14 cellular contexts compared by ENCODE assay signal in genomic region chr14:22474730-22475351, GRCh38.
DNase-seq lines count a peak whose midpoint lies in the region; ATAC-seq, FAIRE-seq and TF ChIP-seq lines count a peak whose summit lies in the region.
"Had no signal": no experiment of that assay in that cellular context is flagged by ENCODE, and none has a peak within 500 bp of the region (broad histone marks: within the 10 kb centered on the region; RNA-seq: fewer than 3 reads in every experiment).

No MANE protein-coding gene starts in this region.

- H3K36me3 ChIP-seq in Loucy (ENCODE audit: insufficient read depth, low read length), result peaks cover 15% of the 10 kb centered on the region
- no peaks in the 10 kb centered on the region for H3K36me3 ChIP-seq in GM12878 (ENCODE audit: control insufficient read depth in 2 of 2, insufficient read depth in 2 of 2, low read length in 1 of 2)
- no peaks in the 10 kb centered on the region for H3K36me3 ChIP-seq in naive thymus-derived CD4-positive, alpha-beta T cell (ENCODE audit: control insufficient read depth in 2 of 3, insufficient read depth in 3 of 3, low read length in 3 of 3)
- H3K36me3 ChIP-seq: heart right ventricle, left ventricle myocardium inferior had no signal

- POLR2A ChIA-PET in activated CD4-positive, alpha-beta memory T cell treated with anti-CD3 and anti-CD28 coated beads for 36 hours (lab: Charles Lee), result no interaction called here
- POLR2A ChIA-PET in activated CD4-positive, alpha-beta memory T cell treated with anti-CD3 and anti-CD28 coated beads, Interleukin-2, amount 10 ng/mL, durations not matched to agents 7 days and 5 days (lab: Charles Lee), result no interaction called here
- POLR2A ChIA-PET in GM12878 (lab: Charles Lee), result interaction anchor here (0.6 to 33.2 kb wide), 5 partner anchors 26 to 92 kb away, joined by 3 to 875 read pairs (median 7); no protein-coding TSS in a partner anchor
- POLR2A ChIA-PET in naive thymus-derived CD4-positive, alpha-beta T cell (lab: Charles Lee), result no interaction called here

- 43% methylated on average over 4 of the region's 4 CpGs for WGBS in GM12878 (ENCODE audit: insufficient coverage, insufficient replicate concordance, low lambda C conversion rate, missing lambda C conversion rate)

- CTCF ChIA-PET in activated CD4-positive, alpha-beta memory T cell treated with anti-CD3 and anti-CD28 coated beads for 36 hours (lab: Charles Lee), result no interaction called here
- CTCF ChIA-PET in activated CD4-positive, alpha-beta memory T cell treated with anti-CD3 and anti-CD28 coated beads, Interleukin-2, amount 10 ng/mL, durations not matched to agents 7 days and 5 days (lab: Charles Lee), result no interaction called here
- CTCF ChIA-PET in GM12878 (lab: Yijun Ruan, JAX), result interaction anchor here (0.8 to 14.5 kb wide), 17 partner anchors 10 to 178 kb away, joined by 3 to 411 read pairs (median 9); no protein-coding TSS in a partner anchor
- CTCF ChIA-PET in naive thymus-derived CD4-positive, alpha-beta T cell (lab: Charles Lee), result no interaction called here

- H2AFZ ChIP-seq in Loucy (ENCODE audit: low read length) (no peak overlapping the region), GM12878 (ENCODE audit: control insufficient read depth, low read depth, low read length) (peak overlapping the region; percentile 2; the same call in 1 of the 2 replicates)

- H3K27ac Mint-ChIP-seq in activated CD4-positive, alpha-beta memory T cell treated with anti-CD3 and anti-CD28 coated beads for 36 hours, result peak overlapping the region; percentile 18
- no peak overlapping the region for H3K27ac Mint-ChIP-seq in activated CD4-positive, alpha-beta memory T cell treated with anti-CD3 and anti-CD28 coated beads, Interleukin-2, amount 10 ng/mL, durations not matched to agents 7 days and 5 days
- peak overlapping the region in 2 of 9 donors; percentile 9 to 40 for H3K27ac Mint-ChIP-seq in naive thymus-derived CD4-positive, alpha-beta T cell

- no TSS peak for BruUV-seq in GM12878 (replicated peaks; lab: Mats Ljungman, UMichigan)

- in situ Hi-C loops in GM12878 (cut with MboI), result loop anchor here (5.0 kb wide), 2 partner anchors 83 to 158 kb away; no protein-coding TSS in a partner anchor

- H3K9me3 Mint-ChIP-seq in activated CD4-positive, alpha-beta memory T cell treated with anti-CD3 and anti-CD28 coated beads for 36 hours, result no peaks in the 10 kb centered on the region
- no peaks in the 10 kb centered on the region for H3K9me3 Mint-ChIP-seq in activated CD4-positive, alpha-beta memory T cell treated with anti-CD3 and anti-CD28 coated beads, Interleukin-2, amount 10 ng/mL, durations not matched to agents 7 days and 5 days
- H3K9me3 Mint-ChIP-seq in naive thymus-derived CD4-positive, alpha-beta T cell, result no peaks in the 10 kb centered on the region

- TF ChIP-seq EP300 in GM12878 (IDR thresholded peaks at IDR 0.05; ENCODE audit: borderline replicate concordance in 1 of 2, control insufficient read depth in 1 of 2, low read depth in 2 of 2, low read length in 2 of 2), result no peak

- H3K4me3 ChIP-seq in Loucy (ENCODE audit: low read length, poor library complexity, severe bottlenecking), result peak overlapping the region; percentile 77
- no peak overlapping the region for H3K4me3 ChIP-seq in GM12878
- H3K4me3 ChIP-seq in naive thymus-derived CD4-positive, alpha-beta T cell (ENCODE audit: low read length), result no peak overlapping the region
- H3K4me3 ChIP-seq: heart right ventricle, left ventricle myocardium inferior had no signal

- H4K20me1 ChIP-seq in Loucy (ENCODE audit: insufficient read depth, low read length, poor library complexity, severe bottlenecking) (no peaks in the 10 kb centered on the region), GM12878 (ENCODE audit: control insufficient read depth, insufficient read depth) (no peaks in the 10 kb centered on the region)

- H3K27me3 ChIP-seq in Loucy (ENCODE audit: insufficient read depth, low read length, poor library complexity, severe bottlenecking) (no peaks in the 10 kb centered on the region), GM12878 (replicated peaks in 1 of 2; ENCODE audit: control insufficient read depth in 2 of 2, insufficient read depth in 2 of 2, low read length in 1 of 2) (no peaks in the 10 kb centered on the region)
- no peaks in the 10 kb centered on the region for H3K27me3 ChIP-seq in naive thymus-derived CD4-positive, alpha-beta T cell (ENCODE audit: control insufficient read depth in 2 of 2, insufficient read depth in 2 of 2, low read length in 2 of 2)
- H3K27me3 ChIP-seq: heart right ventricle had no signal

- H3K79me2 ChIP-seq in Loucy (ENCODE audit: insufficient read depth, low read length) (peaks cover 87% of the 10 kb centered on the region), GM12878 (ENCODE audit: control insufficient read depth, insufficient read depth, low read length) (peaks cover 18% of the 10 kb centered on the region)

- TF ChIP-seq RAD21 in GM12878 (IDR thresholded peaks at IDR 0.05; ENCODE audit: insufficient read depth, low read depth, low read length), result peak; percentile 60

- ATAC-seq in GM12878, result peak; percentile 6; the same call in 2 of the 3 replicates
- ATAC-seq in HG02973 (IDR thresholded peaks at IDR 0.05; ENCODE audit: unreplicated experiment), result no peak
- ATAC-seq in naive thymus-derived CD4-positive, alpha-beta T cell, result no peak
- ATAC-seq: heart right ventricle had no signal

- no peaks in the 10 kb centered on the region for H3K4me1 Mint-ChIP-seq in activated CD4-positive, alpha-beta memory T cell treated with anti-CD3 and anti-CD28 coated beads for 36 hours (ENCODE audit: low read depth)
- H3K4me1 Mint-ChIP-seq in activated CD4-positive, alpha-beta memory T cell treated with anti-CD3 and anti-CD28 coated beads, Interleukin-2, amount 10 ng/mL, durations not matched to agents 7 days and 5 days, result no peaks in the 10 kb centered on the region
- H3K4me1 Mint-ChIP-seq in naive thymus-derived CD4-positive, alpha-beta T cell, result peaks cover 0 to 32% (median 0%) of the 10 kb centered on the region in 7 donors

- H3K4me1 ChIP-seq in Loucy (ENCODE audit: insufficient read depth, low read length, poor library complexity, severe bottlenecking) (peaks cover 96% of the 10 kb centered on the region), GM12878 (ENCODE audit: control insufficient read depth, insufficient read depth, low read length) (peaks cover 66% of the 10 kb centered on the region)
- no peaks in the 10 kb centered on the region for H3K4me1 ChIP-seq in naive thymus-derived CD4-positive, alpha-beta T cell (ENCODE audit: control insufficient read depth in 2 of 2, insufficient read depth in 2 of 2, low read length in 2 of 2)

- peak overlapping the region; percentile 98 for H3K9ac ChIP-seq in Loucy (ENCODE audit: low read depth, low read length, poor library complexity, severe bottlenecking)
- H3K9ac ChIP-seq in GM12878 (ENCODE audit: control insufficient read depth, insufficient read depth, low read length), result peak overlapping the region; percentile 45

- H3K27ac ChIP-seq in GM12878 (ENCODE audit: control insufficient read depth, insufficient read depth), result peak overlapping the region; percentile 76
- no peak overlapping the region for H3K27ac ChIP-seq in naive thymus-derived CD4-positive, alpha-beta T cell (ENCODE audit: low read depth, low read length)
- H3K27ac ChIP-seq: left ventricle myocardium inferior had no signal

- RAD21 ChIA-PET in GM12878 (lab: Charles Lee; ENCODE audit: unreplicated experiment), result interaction anchor here (0.9 to 27.9 kb wide), 15 partner anchors 8 to 155 kb away, joined by 3 to 797 read pairs (median 33); no protein-coding TSS in a partner anchor

- intact Hi-C loops in activated CD4-positive, alpha-beta memory T cell treated with anti-CD3 and anti-CD28 coated beads for 36 hours (cut with micrococcal nuclease), result no loop called here
- intact Hi-C loops in GM12878 (cut with micrococcal nuclease; ENCODE audit: unreplicated experiment), result loop anchor here (10.0 kb wide), 1 partner anchor 250 kb away; no protein-coding TSS in a partner anchor
- intact Hi-C loops in naive thymus-derived CD4-positive, alpha-beta T cell (cut with micrococcal nuclease), result no loop called here

- no peak for FAIRE-seq in GM12878 (lab: Jason Lieb, UNC)

- H3K27me3 Mint-ChIP-seq in activated CD4-positive, alpha-beta memory T cell treated with anti-CD3 and anti-CD28 coated beads for 36 hours, result no peaks in the 10 kb centered on the region
- no peaks in the 10 kb centered on the region for H3K27me3 Mint-ChIP-seq in activated CD4-positive, alpha-beta memory T cell treated with anti-CD3 and anti-CD28 coated beads, Interleukin-2, amount 10 ng/mL, durations not matched to agents 7 days and 5 days
- H3K27me3 Mint-ChIP-seq in naive thymus-derived CD4-positive, alpha-beta T cell, result no peaks in the 10 kb centered on the region

- H3K4me2 ChIP-seq in Loucy (ENCODE audit: low read depth, low read length, poor library complexity, severe bottlenecking), result peak overlapping the region; percentile 93
- H3K4me2 ChIP-seq in GM12878 (ENCODE audit: control insufficient read depth, insufficient read depth), result no peak overlapping the region; the same call in 1 of the 2 replicates

- H3K9me3 ChIP-seq in Loucy (ENCODE audit: insufficient read depth, low read depth, low read length) (no peaks in the 10 kb centered on the region), GM12878 (replicated peaks; ENCODE audit: control insufficient read depth, insufficient read depth, low read length) (no peaks in the 10 kb centered on the region)
- no peaks in the 10 kb centered on the region for H3K9me3 ChIP-seq in naive thymus-derived CD4-positive, alpha-beta T cell (ENCODE audit: control insufficient read depth in 2 of 3, low read length in 3 of 3)
- H3K9me3 ChIP-seq: heart right ventricle, left ventricle myocardium inferior had no signal

- SMC1A ChIA-PET in GM12878 (lab: Charles Lee; ENCODE audit: uncharacterized antibody, unreplicated experiment), result interaction anchor here (0.6 to 31.5 kb wide), 13 partner anchors 10 to 247 kb away, joined by 3 to 912 read pairs (median 5); no protein-coding TSS in a partner anchor

- no peaks in the 10 kb centered on the region for H3K9me2 ChIP-seq in Loucy (replicated peaks; ENCODE audit: low read depth, low read length)

- no peak for TF ChIP-seq POLR2A in GM12878 (IDR thresholded peaks at IDR 0.05; ENCODE audit: low read depth, low read length)

- H3F3A ChIP-seq in Loucy (ENCODE audit: low read depth), result no peaks in the 10 kb centered on the region

- TF ChIP-seq CTCF in Loucy (conservative IDR thresholded peaks at IDR 0.05; ENCODE audit: low read length) (no peak; the same call in 1 of the 2 replicates), GM12878 (IDR thresholded peaks at IDR 0.05 in 2 of 3, conservative IDR thresholded peaks at IDR 0.05 in 1 of 3; ENCODE audit: control insufficient read depth in 2 of 3, extremely low read depth in 1 of 3, insufficient read depth in 1 of 3, low read depth in 3 of 3, low read length in 3 of 3) (peak in 1 of 3 experiments; percentile 49; a peak in 2 of 6 replicates)

- no peak overlapping the region for H3K4me3 Mint-ChIP-seq in activated CD4-positive, alpha-beta memory T cell treated with anti-CD3 and anti-CD28 coated beads for 36 hours
- no peak overlapping the region for H3K4me3 Mint-ChIP-seq in activated CD4-positive, alpha-beta memory T cell treated with anti-CD3 and anti-CD28 coated beads, Interleukin-2, amount 10 ng/mL, durations not matched to agents 7 days and 5 days
- peak overlapping the region in 4 of 10 donors; percentile 6 to 74 (median 41) for H3K4me3 Mint-ChIP-seq in naive thymus-derived CD4-positive, alpha-beta T cell

- H3K36me3 Mint-ChIP-seq in activated CD4-positive, alpha-beta memory T cell treated with anti-CD3 and anti-CD28 coated beads for 36 hours, result no peaks in the 10 kb centered on the region
- peaks cover 2% of the 10 kb centered on the region for H3K36me3 Mint-ChIP-seq in activated CD4-positive, alpha-beta memory T cell treated with anti-CD3 and anti-CD28 coated beads, Interleukin-2, amount 10 ng/mL, durations not matched to agents 7 days and 5 days (ENCODE audit: low read depth)
- peaks cover 0 to 2% (median 0%) of the 10 kb centered on the region in 5 donors for H3K36me3 Mint-ChIP-seq in naive thymus-derived CD4-positive, alpha-beta T cell

- DNase-seq in activated CD4-positive, alpha-beta memory T cell treated with anti-CD3 and anti-CD28 coated beads for 36 hours, result no peak
- no peak for DNase-seq in activated CD4-positive, alpha-beta memory T cell treated with anti-CD3 and anti-CD28 coated beads, Interleukin-2, amount 10 ng/mL, durations not matched to agents 7 days and 5 days
- no peak for DNase-seq in GM12878 (ENCODE audit: low read depth, low spot score)
- DNase-seq in pulmonary artery endothelial cell (ENCODE audit: low read depth, low spot score), result peak; percentile 43
- DNase-seq in NCI-H187 (lab: John Stamatoyannopoulos, UW), result no peak
- no peak for DNase-seq in naive thymus-derived CD4-positive, alpha-beta T cell
- DNase-seq: DMS79 treated with DMSO at 0.1 percent for 48 hours; effector CD4-positive, alpha-beta T cell; heart right ventricle; Karpas-422; left ventricle myocardium inferior; nucleus accumbens had no signal
